In the genomic region with DNA sequence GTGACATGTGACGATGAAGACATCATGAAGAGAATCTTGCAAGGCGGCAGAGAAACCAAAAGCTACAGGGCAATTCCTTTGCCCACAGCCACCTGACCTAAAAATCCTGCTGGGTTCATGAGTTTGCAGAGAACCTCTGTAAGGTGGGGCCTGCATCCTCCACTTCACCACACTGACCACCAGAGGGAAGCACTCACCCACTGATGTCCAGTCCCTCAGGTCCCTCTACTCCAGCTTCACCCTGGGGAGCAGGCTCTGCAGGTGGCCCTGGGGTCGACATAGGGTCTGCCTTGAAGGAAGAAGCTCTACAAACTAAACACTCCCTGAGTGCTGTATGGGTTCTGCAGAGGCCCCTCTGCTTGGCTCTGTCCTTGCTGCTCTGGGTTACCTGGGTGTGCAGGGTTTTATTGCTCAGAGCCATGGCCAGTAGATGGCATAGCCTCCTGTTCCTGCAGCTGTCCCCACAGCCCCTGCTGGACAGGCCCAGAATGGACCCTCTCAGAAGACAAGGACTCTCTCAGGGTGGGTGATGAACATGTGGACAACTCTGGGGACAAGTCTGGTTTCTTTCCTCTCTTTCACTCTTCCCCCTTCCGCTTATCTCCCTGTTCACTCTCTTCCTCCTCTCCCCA, we compare ENCODE assay signal across 9 cellular contexts. TPM values are rescaled to one million over a fixed set of nuclear protein-coding genes. Genes with fewer than 3 reads are reported as not detected.
A peak's percentile ranks its signal among the peaks of the same experiment; 100 is the strongest.
DNase-seq lines count a peak whose midpoint lies in the region; ATAC-seq and TF ChIP-seq lines count a peak whose summit lies in the region.
"Not testable (repeated sequence)": the region's sequence is repeated elsewhere in the genome, so short reads cannot be mapped to it uniquely, and the experiment has no call there.
"Had no signal": no experiment of that assay in that cellular context is flagged by ENCODE, and none has a peak within 500 bp of the region (broad histone marks: within the 10 kb centered on the region; RNA-seq: fewer than 3 reads in every experiment).

No MANE protein-coding gene starts in this region.

- not testable (repeated sequence) for H3K27me3 ChIP-seq in endodermal cell (ENCODE audit: control insufficient read depth, insufficient read depth, low read length, poor library complexity, severe bottlenecking); left lung

- peak; percentile 51 for ATAC-seq in GM19324 (IDR thresholded peaks at IDR 0.05; ENCODE audit: low FRiP score, unreplicated experiment)
- peak; percentile 89 for ATAC-seq in HG03159 (IDR thresholded peaks at IDR 0.05; ENCODE audit: unreplicated experiment)
- ATAC-seq in left lung = peak; percentile 99

- H3K36me3 Mint-ChIP-seq in activated CD4-positive, alpha-beta T cell treated with anti-CD3 and anti-CD28 coated beads, Interleukin-2, amount 10 ng/mL, durations not matched to agents 7 days and 5 days (ENCODE audit: low read depth); endodermal cell (ENCODE audit: low read depth): not testable (repeated sequence)

- POLR2A ChIA-PET in activated CD4-positive, alpha-beta T cell treated with anti-CD3 and anti-CD28 coated beads, Interleukin-2, amount 10 ng/mL, durations not matched to agents 7 days and 5 days (lab: Charles Lee) = not testable (repeated sequence)

- CTCF ChIA-PET in activated CD4-positive, alpha-beta T cell treated with anti-CD3 and anti-CD28 coated beads, Interleukin-2, amount 10 ng/mL, durations not matched to agents 7 days and 5 days (lab: Charles Lee) = not testable (repeated sequence)

- intact Hi-C loops in left lung (cut with DNase I) = not testable (repeated sequence)

- H3K36me3 ChIP-seq in endodermal cell (ENCODE audit: control insufficient read depth, insufficient read depth, low read length); left lung: not testable (repeated sequence)

- not testable (repeated sequence) for H3K4me1 ChIP-seq in endodermal cell (ENCODE audit: control insufficient read depth, insufficient read depth, low read length); left lung

- DNase-seq in COLO668 (lab: John Stamatoyannopoulos, UW; ENCODE audit: unreplicated experiment) = peak; percentile 14
- peak; percentile 10 for DNase-seq in NCI-H526 treated with DMSO at 0.1 percent for 48 hours (lab: John Stamatoyannopoulos, UW)
- peak; percentile 55 for DNase-seq in activated CD4-positive, alpha-beta T cell treated with anti-CD3 and anti-CD28 coated beads, Interleukin-2, amount 10 ng/mL, durations not matched to agents 7 days and 5 days
- peak; percentile 82 for DNase-seq in endodermal cell
- peak in 1 of 2 donors; percentile 43 for DNase-seq in left lung
- peak; percentile 2 to 24 for DNase-seq in stimulated activated CD4-positive, alpha-beta T cell treated with anti-CD3 and anti-CD28 coated beads, Interleukin-4, amount 100 ng/mL, for 48 hours (ENCODE audit: low read depth in 2 of 2)

- not testable (repeated sequence) for H3K9me3 Mint-ChIP-seq in activated CD4-positive, alpha-beta T cell treated with anti-CD3 and anti-CD28 coated beads, Interleukin-2, amount 10 ng/mL, durations not matched to agents 7 days and 5 days; endodermal cell

- not testable (repeated sequence) for H3K27me3 Mint-ChIP-seq in activated CD4-positive, alpha-beta T cell treated with anti-CD3 and anti-CD28 coated beads, Interleukin-2, amount 10 ng/mL, durations not matched to agents 7 days and 5 days; endodermal cell (ENCODE audit: insufficient read depth)

- H3K4me1 Mint-ChIP-seq in activated CD4-positive, alpha-beta T cell treated with anti-CD3 and anti-CD28 coated beads, Interleukin-2, amount 10 ng/mL, durations not matched to agents 7 days and 5 days = not testable (repeated sequence)
- peaks cover 33% of the 10 kb centered on the region for H3K4me1 Mint-ChIP-seq in endodermal cell

- TF ChIP-seq CTCF in endodermal cell (conservative IDR thresholded peaks at IDR 0.05) (peak; percentile 90), left lung (IDR thresholded peaks at IDR 0.05) (peak; percentile 58 to 68)

- WGBS in endodermal cell (ENCODE audit: insufficient coverage in 1 of 2, insufficient read length in 1 of 2), 2 experiments = 55 to 75% methylated on average over 2 to 4 of the region's 4 CpGs

- H3K9ac ChIP-seq in endodermal cell (ENCODE audit: extremely low read depth, low read length, poor library complexity, severe bottlenecking) = not testable (repeated sequence)

- H3K27ac Mint-ChIP-seq in activated CD4-positive, alpha-beta T cell treated with anti-CD3 and anti-CD28 coated beads, Interleukin-2, amount 10 ng/mL, durations not matched to agents 7 days and 5 days; endodermal cell: not testable (repeated sequence)

- not testable (repeated sequence) for H3K27ac ChIP-seq in endodermal cell (ENCODE audit: low read depth, low read length); left lung

- H3K4me3 ChIP-seq in endodermal cell (ENCODE audit: low read length); left lung: not testable (repeated sequence)

- H3K4me3 Mint-ChIP-seq in activated CD4-positive, alpha-beta T cell treated with anti-CD3 and anti-CD28 coated beads, Interleukin-2, amount 10 ng/mL, durations not matched to agents 7 days and 5 days; endodermal cell: not testable (repeated sequence)

- not testable (repeated sequence) for H3K9me3 ChIP-seq in endodermal cell (ENCODE audit: control insufficient read depth, low read length); left lung

RNA-seq across cellular contexts. Expression of a gene that starts 27.2 kb away (rescaled TPM):
- total RNA-seq in activated CD4-positive, alpha-beta T cell treated with anti-CD3 and anti-CD28 coated beads, Interleukin-2, amount 10 ng/mL, durations not matched to agents 7 days and 5 days = not detected
- under 1 TPM in 1 of 2 donors, not detected in 1; 0.62 TPM for total RNA-seq in endodermal cell
- 0.71 TPM for polyA plus RNA-seq in endodermal cell (2013, experiment 1 of 2)
- polyA plus RNA-seq in endodermal cell (2013, experiment 2 of 2) = 0.46 TPM
- 10 to 100 TPM in 1 of 2 donors, under 1 TPM in 1; 0.39 to 13.0 TPM for total RNA-seq in left lung
- total RNA-seq: Daoy had no signal

RNA-seq across cellular contexts. Expression of a gene that starts 48.6 kb away (rescaled TPM):
- total RNA-seq in activated CD4-positive, alpha-beta T cell treated with anti-CD3 and anti-CD28 coated beads, Interleukin-2, amount 10 ng/mL, durations not matched to agents 7 days and 5 days = not detected
- total RNA-seq in endodermal cell = 1,000 to 10,000 TPM in 1 of 2 donors, 100 to 1,000 TPM in 1; 123 to 1,051 TPM
- 161 TPM for polyA plus RNA-seq in endodermal cell (2013, experiment 1 of 2)
- polyA plus RNA-seq in endodermal cell (2013, experiment 2 of 2) = 92.8 TPM
- total RNA-seq in left lung = not detected
- total RNA-seq: Daoy had no signal

Comparison
In these comparisons a context has a peak if more than half of its experiments do, and no peak if none do; other contexts are left out.
1. RNA of a gene that starts 48.6 kb away (total RNA-seq): 123 to 1,051 TPM in endodermal cell; not detected in activated CD4-positive, alpha-beta T cell treated with anti-CD3 and anti-CD28 coated beads, Interleukin-2, amount 10 ng/mL, durations not matched to agents 7 days and 5 days and not detected in left lung; every median in the first group is over 100 times any median in the second.
2. Peak in every context shown above with its lines, with median percentiles within 50 percentile points of each other: ATAC-seq.